Comparison of ENCODE assay signal across 8 cellular contexts in the genomic region with DNA sequence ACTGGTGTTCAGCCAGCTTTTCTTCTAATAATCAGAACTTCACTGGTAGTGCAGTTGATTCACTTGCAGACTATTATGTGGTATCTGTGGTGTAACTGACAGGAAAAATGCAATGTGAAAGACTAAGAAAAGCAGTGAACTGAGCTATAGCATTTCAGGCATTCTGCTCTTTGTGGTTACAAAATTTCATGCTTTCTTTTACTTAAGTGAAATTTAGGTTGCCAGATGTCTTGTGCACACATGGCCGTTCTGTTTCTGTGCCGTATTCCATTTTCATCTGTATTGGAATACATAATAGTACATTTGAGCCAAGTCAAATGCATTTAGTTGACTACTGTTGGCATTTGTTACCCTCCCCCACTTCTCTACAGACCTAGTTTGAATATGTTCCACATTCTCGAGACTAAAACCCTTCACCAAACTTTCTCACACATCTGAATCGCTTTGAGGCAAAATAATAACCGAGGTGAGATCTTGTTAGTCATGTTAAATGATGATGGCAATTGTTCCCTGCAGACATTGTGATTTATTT. TPM values are rescaled to one million over a fixed set of nuclear protein-coding genes. Genes with fewer than 3 reads are reported as not detected.
DNase-seq lines count a peak whose midpoint lies in the region; ATAC-seq and TF ChIP-seq lines count a peak whose summit lies in the region.

No MANE protein-coding gene starts in this region.

- peaks cover 55% of the 10 kb centered on the region for H3K4me1 Mint-ChIP-seq in activated CD8-positive, alpha-beta memory T cell treated with anti-CD3 and anti-CD28 coated beads, Interleukin-2, amount 10 ng/mL, durations not matched to agents 7 days and 5 days

- peak; percentile 70 for ATAC-seq in activated CD8-positive, alpha-beta memory T cell treated with anti-CD3 and anti-CD28 coated beads, Interleukin-2, amount 10 ng/mL, durations not matched to agents 7 days and 5 days
- ATAC-seq in HG03064 (IDR thresholded peaks at IDR 0.05; ENCODE audit: low read depth, unreplicated experiment): peak; percentile 83

- H3K4me3 Mint-ChIP-seq in activated CD8-positive, alpha-beta memory T cell treated with anti-CD3 and anti-CD28 coated beads, Interleukin-2, amount 10 ng/mL, durations not matched to agents 7 days and 5 days: peak overlapping the region; percentile 68

- peak; percentile 40 for DNase-seq in activated CD8-positive, alpha-beta memory T cell treated with anti-CD3 and anti-CD28 coated beads, Interleukin-2, amount 10 ng/mL, durations not matched to agents 7 days and 5 days
- no peak for DNase-seq in activated CD8-positive, alpha-beta memory T cell treated with anti-CD3 and anti-CD28 coated beads for 24 hours
- DNase-seq in SKM-1 treated with dmso at 0.1 percent for 144 hours (lab: John Stamatoyannopoulos, UW; ENCODE audit: unreplicated experiment): peak; percentile 72
- peak; percentile 78 for DNase-seq in renal cortical epithelial cell (ENCODE audit: low read depth)
- no peak for DNase-seq in GOT3 (lab: John Stamatoyannopoulos, UW)
- no peak for DNase-seq in RWPE1 (ENCODE audit: low spot score)
- DNase-seq in OCI-M2 (lab: John Stamatoyannopoulos, UW; ENCODE audit: unreplicated experiment): no peak

- no peak for TF ChIP-seq CTCF in RWPE1 (conservative IDR thresholded peaks at IDR 0.05; ENCODE audit: low read depth)

- peaks cover 10% of the 10 kb centered on the region for H3K9me3 Mint-ChIP-seq in activated CD8-positive, alpha-beta memory T cell treated with anti-CD3 and anti-CD28 coated beads, Interleukin-2, amount 10 ng/mL, durations not matched to agents 7 days and 5 days (ENCODE audit: low read depth)

- no peaks in the 10 kb centered on the region for H3K27me3 Mint-ChIP-seq in activated CD8-positive, alpha-beta memory T cell treated with anti-CD3 and anti-CD28 coated beads, Interleukin-2, amount 10 ng/mL, durations not matched to agents 7 days and 5 days

- H3K27ac ChIP-seq in RWPE1: no peak overlapping the region

- POLR2A ChIA-PET in RWPE1 (lab: Yijun Ruan, JAX; ENCODE audit: low non-redundant PET): no interaction called here

- peaks cover 30% of the 10 kb centered on the region for H3K36me3 Mint-ChIP-seq in activated CD8-positive, alpha-beta memory T cell treated with anti-CD3 and anti-CD28 coated beads, Interleukin-2, amount 10 ng/mL, durations not matched to agents 7 days and 5 days

- CTCF ChIA-PET in activated CD8-positive, alpha-beta memory T cell treated with anti-CD3 and anti-CD28 coated beads, Interleukin-2, amount 10 ng/mL, durations not matched to agents 7 days and 5 days (lab: Charles Lee): no interaction called here
- CTCF ChIA-PET in RWPE1 (lab: Yijun Ruan, JAX): no interaction called here

- peak overlapping the region; percentile 94 for H3K27ac Mint-ChIP-seq in activated CD8-positive, alpha-beta memory T cell treated with anti-CD3 and anti-CD28 coated beads, Interleukin-2, amount 10 ng/mL, durations not matched to agents 7 days and 5 days

RNA-seq across cellular contexts. Expression of a gene that starts 8.2 kb away (rescaled TPM):
- under 1 TPM; 0.12 to 0.14 TPM for total RNA-seq in activated CD8-positive, alpha-beta memory T cell treated with anti-CD3 and anti-CD28 coated beads, Interleukin-2, amount 10 ng/mL, durations not matched to agents 7 days and 5 days
- not detected in 2 replicates for total RNA-seq in renal cortical epithelial cell

Comparison
In these comparisons a context has a peak if more than half of its experiments do, and no peak if none do; other contexts are left out.
1. DNase-seq: peak in activated CD8-positive, alpha-beta memory T cell treated with anti-CD3 and anti-CD28 coated beads, Interleukin-2, amount 10 ng/mL, durations not matched to agents 7 days and 5 days (single experiment), SKM-1 treated with dmso at 0.1 percent for 144 hours (single experiment) and renal cortical epithelial cell (single experiment); none in activated CD8-positive, alpha-beta memory T cell treated with anti-CD3 and anti-CD28 coated beads for 24 hours (single experiment), GOT3 (single experiment), RWPE1 (single experiment) and OCI-M2 (single experiment).